Comparison of ENCODE assay signal across 9 cellular contexts in the genomic region with DNA sequence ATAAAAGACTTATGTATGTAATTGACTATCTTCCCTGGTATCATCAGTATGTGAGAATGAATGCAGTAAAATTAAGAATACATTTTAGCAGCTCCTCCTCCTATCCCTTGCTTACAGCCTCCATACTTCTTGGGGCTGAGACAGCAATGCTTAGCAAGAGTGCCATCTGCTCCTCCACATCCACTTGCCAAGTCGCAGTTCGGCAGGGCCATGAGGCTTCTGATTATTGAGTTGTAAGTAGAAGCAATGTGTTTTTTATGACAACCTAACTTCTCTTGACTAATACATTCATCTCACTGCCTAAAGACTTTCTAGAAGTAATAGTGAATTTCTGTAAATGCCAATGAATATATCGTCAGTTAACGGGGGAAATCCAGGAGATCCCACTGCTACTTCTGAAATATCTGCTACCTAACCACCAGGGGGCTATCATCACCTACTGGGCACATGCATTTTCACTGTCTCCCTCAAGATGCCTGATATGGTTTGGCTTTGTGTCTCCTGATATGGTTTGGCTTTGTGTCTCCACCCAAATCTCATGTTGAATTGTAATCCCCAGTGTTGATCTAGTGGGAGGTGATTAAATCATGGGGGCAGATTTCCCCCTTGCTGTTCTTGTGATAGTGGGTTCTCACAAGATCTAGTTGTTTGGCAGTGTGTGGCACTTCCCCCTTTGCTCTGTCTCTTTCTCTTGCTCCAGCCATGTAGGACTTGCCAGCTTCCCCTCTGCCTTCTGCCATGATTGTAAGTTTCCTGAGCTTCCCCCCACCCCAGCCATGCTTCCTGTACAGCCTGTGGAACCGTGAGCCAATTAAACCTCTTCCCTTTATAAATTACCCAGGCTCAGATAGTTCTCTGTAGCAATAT. TPM values are rescaled to one million over a fixed set of nuclear protein-coding genes. Genes with fewer than 3 reads are reported as not detected.
DNase-seq lines count a peak whose midpoint lies in the region; ATAC-seq, FAIRE-seq and TF ChIP-seq lines count a peak whose summit lies in the region.
"Had no signal": no experiment of that assay in that cellular context is flagged by ENCODE, and none has a peak within 500 bp of the region (broad histone marks: within the 10 kb centered on the region; RNA-seq: fewer than 3 reads in every experiment).

No MANE protein-coding gene starts in this region.

- no peak for TF ChIP-seq POLR2A in stomach (IDR thresholded peaks at IDR 0.05)

- no peak overlapping the region for H3K27ac ChIP-seq in stomach

- H3K36me3 ChIP-seq in stomach = no peaks in the 10 kb centered on the region
- H3K36me3 ChIP-seq: SJSA1 had no signal

- H3K4me1 ChIP-seq in stomach = no peaks in the 10 kb centered on the region

- no peak overlapping the region for H3K4me3 ChIP-seq in stomach
- H3K4me3 ChIP-seq: SJSA1 had no signal

- ATAC-seq in GM19351 (IDR thresholded peaks at IDR 0.05; ENCODE audit: unreplicated experiment) = peak; percentile 82

- H3K9me3 Mint-ChIP-seq in endothelial cell (ENCODE audit: unreplicated experiment) = no peaks in the 10 kb centered on the region

- TF ChIP-seq CTCF in D721Med (IDR thresholded peaks at IDR 0.05; ENCODE audit: insufficient read depth, missing control alignments) = peak; percentile 42
- peak; percentile 64 for TF ChIP-seq CTCF in endothelial cell (IDR thresholded peaks at IDR 0.05; ENCODE audit: unreplicated experiment)
- no peak for TF ChIP-seq CTCF in stomach (IDR thresholded peaks at IDR 0.05)

- FAIRE-seq in D721Med (lab: Jason Lieb, UNC) = no peak
- FAIRE-seq in frontal cortex (lab: Jason Lieb, UNC) = no peak

- no peaks in the 10 kb centered on the region for H3K27me3 Mint-ChIP-seq in endothelial cell (ENCODE audit: unreplicated experiment)

- no peaks in the 10 kb centered on the region for H3K36me3 Mint-ChIP-seq in endothelial cell (ENCODE audit: low read depth, unreplicated experiment)

- intact Hi-C loops in stomach (cut with DNase I; ENCODE audit: low total_unique reads) = no loop called here

- DNase-seq in D721Med (ENCODE audit: insufficient read length, low spot score) (no peak), MV-4-11 (lab: John Stamatoyannopoulos, UW) (peak; percentile 31), endothelial cell (ENCODE audit: low spot score) (no peak), globus pallidus (ENCODE audit: low spot score) (no peak), frontal cortex (ENCODE audit: low spot score in 2 of 2) (no peak), NCI-H510A treated with DMSO at 0.1 percent for 48 hours (lab: John Stamatoyannopoulos, UW) (no peak), stomach (no peak)

- peaks cover 2% of the 10 kb centered on the region for H3K4me1 Mint-ChIP-seq in endothelial cell (ENCODE audit: unreplicated experiment)

- H3K27ac Mint-ChIP-seq in endothelial cell (ENCODE audit: unreplicated experiment) = no peak overlapping the region

- no peak for TF ChIP-seq EP300 in stomach (IDR thresholded peaks at IDR 0.05)

- H3K4me3 Mint-ChIP-seq in endothelial cell (ENCODE audit: unreplicated experiment) = no peak overlapping the region

- no peaks in the 10 kb centered on the region for H3K27me3 ChIP-seq in stomach
- H3K27me3 ChIP-seq: SJSA1 had no signal

- no peaks in the 10 kb centered on the region for H3K9me3 ChIP-seq in stomach
- H3K9me3 ChIP-seq: SJSA1 had no signal

- 69 to 82% (median 77%) methylated on average over 5 of the region's 5 CpGs for WGBS in stomach, 5 donors

RNA-seq across cellular contexts. Expression of a gene that starts 59.6 kb away (rescaled TPM):
- total RNA-seq in endothelial cell (ENCODE audit: unreplicated experiment) (31.5 TPM), frontal cortex (28.9 TPM), stomach (10 to 100 TPM in 2 of 5 donors, 1 to 10 TPM in 2, not detected in 1; 3.2 to 33.5 (median 17.1) TPM)
- 1 to 10 TPM; 2.9 to 4.7 (median 4.4) TPM for polyA plus RNA-seq in stomach

Comparison
In these comparisons a context has a peak if more than half of its experiments do, and no peak if none do; other contexts are left out.
1. CTCF ChIP-seq: peak in D721Med (single experiment) and endothelial cell (single experiment); none in stomach (0 of 7).